ENCODE assay signal across 25 cellular contexts in the genomic region with DNA sequence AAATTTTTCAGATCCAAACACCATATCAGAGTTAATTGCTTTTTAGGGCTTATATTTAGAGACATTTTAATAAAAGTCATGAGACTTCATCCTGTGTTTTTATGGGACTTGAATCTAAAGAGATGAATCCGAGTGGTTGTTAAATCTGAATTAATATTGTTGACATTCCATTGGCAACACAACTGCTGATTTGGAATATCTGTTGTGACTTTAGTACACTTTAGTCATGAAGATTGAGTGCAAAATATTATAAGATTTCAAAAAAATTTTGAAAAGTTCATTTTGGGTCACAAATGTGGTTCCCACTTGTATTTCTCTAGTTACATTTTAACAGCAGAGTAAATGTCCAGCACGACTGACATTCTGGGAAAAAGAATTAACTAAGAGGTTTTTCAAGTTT.
"Had no signal": no experiment of that assay in that cellular context is flagged by ENCODE, and none has a peak within 500 bp of the region (broad histone marks: within the 10 kb centered on the region; RNA-seq: fewer than 3 reads in every experiment).

No MANE protein-coding gene starts in this region.

- FAIRE-seq: colon, islet of Langerhans, keratinocyte had no signal

- ATAC-seq: esophagus mucosa, gastrocnemius medialis, heart right ventricle, left cardiac atrium, left lung, left ventricle myocardium superior, lower lobe of right lung, mucosa of descending colon had no signal

- H3K4me3 ChIP-seq: coronary artery, dorsolateral prefrontal cortex, esophagus squamous epithelium, gastrocnemius medialis, heart right ventricle, left lung, lower lobe of right lung, mucosa of descending colon had no signal

- DNase-seq: dermis blood vessel endothelial cell; dorsolateral prefrontal cortex; effector CD4-positive, alpha-beta T cell; effector memory CD4-positive, alpha-beta T cell; erythroblast; esophagus squamous epithelium; foreskin fibroblast; foreskin melanocyte; gastrocnemius medialis; glutamatergic neuron; head of caudate nucleus; heart right ventricle; hippocampal formation; left cardiac atrium; left lung; left ventricle myocardium superior; lower lobe of right lung; mesenchymal stem cell; mucosa of descending colon; naive B cell had no signal
